16 cellular contexts compared by ENCODE assay signal in the genomic region with DNA sequence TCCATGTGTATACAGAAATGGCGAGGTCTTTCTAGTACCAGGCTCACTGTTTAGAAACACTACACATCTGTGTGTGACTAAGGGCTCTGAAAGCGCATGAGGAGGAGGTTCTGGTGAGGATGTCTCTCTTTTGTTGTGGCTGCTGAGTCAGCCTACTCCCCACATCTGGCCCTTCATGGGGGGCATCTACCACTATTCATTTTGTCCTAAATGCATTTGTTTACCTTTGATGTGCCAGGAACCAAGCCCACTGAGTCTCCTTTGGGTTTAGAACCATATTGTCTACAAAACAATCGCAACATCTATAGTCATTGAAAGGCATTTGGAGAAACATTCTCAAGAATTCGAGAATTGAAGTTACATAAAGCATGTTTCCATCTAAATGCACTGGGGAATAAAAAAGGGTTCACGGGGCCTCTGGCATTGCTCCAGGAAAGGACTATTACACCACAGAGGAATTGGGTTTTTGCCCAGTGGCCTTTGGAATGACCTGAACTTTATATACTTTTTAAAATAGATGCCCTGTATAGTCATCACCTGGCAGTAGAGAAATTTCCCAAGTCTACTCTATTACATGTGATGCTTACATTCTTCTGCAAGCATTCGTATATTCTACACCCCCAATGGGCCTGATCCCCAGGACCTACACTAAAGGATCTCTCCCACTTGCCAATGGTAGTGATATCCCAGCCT. TPM values are rescaled to one million over a fixed set of nuclear protein-coding genes. Genes with fewer than 3 reads are reported as not detected.
DNase-seq lines count a peak whose midpoint lies in the region; ATAC-seq and TF ChIP-seq lines count a peak whose summit lies in the region.
"Had no signal": no experiment of that assay in that cellular context is flagged by ENCODE, and none has a peak within 500 bp of the region (broad histone marks: within the 10 kb centered on the region; RNA-seq: fewer than 3 reads in every experiment).

No MANE protein-coding gene starts in this region.

- no peak overlapping the region for H3K27ac Mint-ChIP-seq in activated CD4-positive, alpha-beta T cell treated with anti-CD3 and anti-CD28 coated beads for 36 hours
- H3K27ac Mint-ChIP-seq: activated B cell treated with CpG ODN at 0.5 μM for 24 hours; activated T-helper 2 cell treated with anti-CD3 and anti-CD28 coated beads, Interferon-gamma antibody, Interleukin-2, Interleukin-4, amounts not matched to agents 10 μg/mL and 5 μg/mL and 100 μg/mL, durations not matched to agents 14 hours and 24 hours and 36 hours had no signal

- TF ChIP-seq POLR2A in stomach (IDR thresholded peaks at IDR 0.05): no peak

- H3K9me3 Mint-ChIP-seq in activated CD4-positive, alpha-beta T cell treated with anti-CD3 and anti-CD28 coated beads for 36 hours (ENCODE audit: low read depth): no peaks in the 10 kb centered on the region
- H3K9me3 Mint-ChIP-seq: activated B cell treated with CpG ODN at 0.5 μM for 24 hours; activated T-helper 2 cell treated with anti-CD3 and anti-CD28 coated beads, Interferon-gamma antibody, Interleukin-2, Interleukin-4, amounts not matched to agents 10 μg/mL and 5 μg/mL and 100 μg/mL, durations not matched to agents 14 hours and 24 hours and 36 hours had no signal

- H3K4me3 ChIP-seq in SJSA1 (no peak overlapping the region), fibroblast of villous mesenchyme (ENCODE audit: low read depth, low read length) (no peak overlapping the region), stomach (no peak overlapping the region)

- intact Hi-C loops in activated CD4-positive, alpha-beta T cell treated with anti-CD3 and anti-CD28 coated beads for 36 hours (cut with DNase I, micrococcal nuclease): no loop called here
- intact Hi-C loops in stomach (cut with DNase I; ENCODE audit: low total_unique reads): no loop called here

- H3K36me3 ChIP-seq in SJSA1 (no peaks in the 10 kb centered on the region), stomach (no peaks in the 10 kb centered on the region)

- TF ChIP-seq CTCF in fibroblast of villous mesenchyme (IDR thresholded peaks at IDR 0.05; ENCODE audit: insufficient read depth, low read depth, low read length) (no peak), stomach (IDR thresholded peaks at IDR 0.05) (no peak)

- H3K27ac ChIP-seq in SJSA1: peak overlapping the region; percentile 31
- H3K27ac ChIP-seq in stomach: peak overlapping the region in 1 of 5 donors; percentile 41
- H3K27ac ChIP-seq: 22Rv1, KMS-11 had no signal

- H3K4me1 Mint-ChIP-seq in activated CD4-positive, alpha-beta T cell treated with anti-CD3 and anti-CD28 coated beads for 36 hours: peaks cover 8% of the 10 kb centered on the region
- H3K4me1 Mint-ChIP-seq: activated B cell treated with CpG ODN at 0.5 μM for 24 hours had no signal

- H3K36me3 Mint-ChIP-seq in activated CD4-positive, alpha-beta T cell treated with anti-CD3 and anti-CD28 coated beads for 36 hours (ENCODE audit: low read depth): no peaks in the 10 kb centered on the region

- no peak overlapping the region for H3K4me3 Mint-ChIP-seq in activated CD4-positive, alpha-beta T cell treated with anti-CD3 and anti-CD28 coated beads for 36 hours
- H3K4me3 Mint-ChIP-seq: activated B cell treated with CpG ODN at 0.5 μM for 24 hours had no signal

- H3K4me1 ChIP-seq in SJSA1 (replicated peaks): peaks cover 62% of the 10 kb centered on the region
- H3K4me1 ChIP-seq in stomach: peaks cover 0 to 19% (median 9%) of the 10 kb centered on the region in 4 donors

- no peak for TF ChIP-seq EP300 in stomach (IDR thresholded peaks at IDR 0.05)

- H3K9me3 ChIP-seq in SJSA1 (replicated peaks) (no peaks in the 10 kb centered on the region), stomach (no peaks in the 10 kb centered on the region)

- POLR2A ChIA-PET in activated CD4-positive, alpha-beta T cell treated with anti-CD3 and anti-CD28 coated beads for 36 hours (lab: Charles Lee): no interaction called here

- 68 to 78% (median 72%) methylated on average over 6 of the region's 6 CpGs for WGBS in stomach, 5 donors

- peak; percentile 84 for ATAC-seq in activated CD4-positive, alpha-beta T cell treated with anti-CD3 and anti-CD28 coated beads for 36 hours
- ATAC-seq in HG03442 (IDR thresholded peaks at IDR 0.05; ENCODE audit: unreplicated experiment): no peak
- ATAC-seq: sciatic nerve had no signal

- CTCF ChIA-PET in activated CD4-positive, alpha-beta T cell treated with anti-CD3 and anti-CD28 coated beads for 36 hours (lab: Charles Lee): no interaction called here

- no peaks in the 10 kb centered on the region for H3K27me3 Mint-ChIP-seq in activated CD4-positive, alpha-beta T cell treated with anti-CD3 and anti-CD28 coated beads for 36 hours

- DNase-seq in activated CD4-positive, alpha-beta T cell treated with anti-CD3 and anti-CD28 coated beads for 36 hours: peak; percentile 47
- DNase-seq in activated CD4-positive, alpha-beta T cell treated with anti-CD3 and anti-CD28 coated beads for 1 hour: no peak
- DNase-seq in SJSA1 (ENCODE audit: low read depth in 1 of 2, low spot score in 2 of 2) (peak; percentile 85 to 88), fibroblast of villous mesenchyme (ENCODE audit: low read depth) (peak; percentile 49), smooth muscle cell of the brain vasculature (ENCODE audit: low read depth, low spot score) (peak; percentile 64), stomach (no peak), SHP77 (lab: John Stamatoyannopoulos, UW) (no peak)
- DNase-seq: activated B cell treated with CpG ODN at 0.5 μM for 24 hours, DMS53, NCI-H2227 treated with DMSO at 0.1 percent for 48 hours had no signal

- H3K27me3 ChIP-seq in SJSA1 (replicated peaks) (no peaks in the 10 kb centered on the region), stomach (no peaks in the 10 kb centered on the region)

RNA-seq across cellular contexts. Expression of a gene that starts 35.1 kb away (rescaled TPM):
- total RNA-seq in activated CD4-positive, alpha-beta T cell treated with anti-CD3 and anti-CD28 coated beads for 36 hours: under 1 TPM in 1 of 2 experiments, not detected in 1; 0.16 TPM
- not detected in 2 replicates for total RNA-seq in SJSA1 (2014; rRNA removed; shearing (Covaris generic))
- not detected in 2 replicates for total RNA-seq in fibroblast of villous mesenchyme
- total RNA-seq in stomach: 10 to 100 TPM in 1 of 5 donors, 1 to 10 TPM in 2, under 1 TPM in 2; 0.29 to 44.3 (median 3.7) TPM
- 1 to 10 TPM; 1.2 to 5.9 (median 4.7) TPM for polyA plus RNA-seq in stomach
- total RNA-seq: activated B cell treated with CpG ODN at 0.5 μM for 24 hours; activated T-helper 2 cell treated with anti-CD3 and anti-CD28 coated beads, Interferon-gamma antibody, Interleukin-2, Interleukin-4, amounts not matched to agents 10 μg/mL and 5 μg/mL and 100 μg/mL, durations not matched to agents 14 hours and 24 hours and 36 hours had no signal

RNA-seq across cellular contexts. Expression of a gene that starts 35.1 kb away (rescaled TPM):
- total RNA-seq in activated CD4-positive, alpha-beta T cell treated with anti-CD3 and anti-CD28 coated beads for 36 hours: not detected
- total RNA-seq in SJSA1 (2014; rRNA removed; shearing (Covaris generic)): not detected in 2 replicates
- total RNA-seq in fibroblast of villous mesenchyme: under 0.01 and 0.43 TPM in 2 replicates
- total RNA-seq in stomach: 1 to 10 TPM in 1 of 5 donors, not detected in 4; 7.6 TPM
- polyA plus RNA-seq in stomach: 1 to 10 TPM; 1.2 to 6.5 (median 2.7) TPM
- total RNA-seq: activated B cell treated with CpG ODN at 0.5 μM for 24 hours, dermis microvascular lymphatic vessel endothelial cell had no signal

Comparison
In these comparisons a context has a peak if more than half of its experiments do, and no peak if none do; other contexts are left out.
1. DNase-seq: peak in activated CD4-positive, alpha-beta T cell treated with anti-CD3 and anti-CD28 coated beads for 36 hours (single experiment), SJSA1 (2 of 2), fibroblast of villous mesenchyme (single experiment) and smooth muscle cell of the brain vasculature (single experiment); none in activated CD4-positive, alpha-beta T cell treated with anti-CD3 and anti-CD28 coated beads for 1 hour (single experiment), stomach (single experiment) and SHP77 (0 of 2).